ENCODE assay signal across 20 cellular contexts in the genomic region with DNA sequence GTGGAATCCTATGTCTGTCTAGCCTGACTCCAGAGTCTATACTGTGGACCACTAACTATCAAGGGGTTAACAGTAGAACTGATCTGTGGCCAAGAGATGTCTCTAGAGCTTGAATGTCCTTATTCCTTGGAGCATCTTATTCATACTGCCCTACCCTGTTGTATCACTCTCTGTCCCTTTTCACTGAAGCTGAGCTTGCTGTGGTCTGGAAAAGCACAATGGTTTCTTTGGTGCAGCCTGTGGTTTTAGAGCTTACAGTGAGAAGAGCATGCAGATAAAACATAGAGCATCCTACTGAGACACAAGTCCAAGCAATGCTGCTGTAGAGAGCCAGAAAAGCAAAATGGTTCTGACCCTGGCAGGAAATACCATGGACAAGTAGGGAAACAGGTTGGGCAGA.
"Had no signal": no experiment of that assay in that cellular context is flagged by ENCODE, and none has a peak within 500 bp of the region (broad histone marks: within the 10 kb centered on the region; RNA-seq: fewer than 3 reads in every experiment).

No MANE protein-coding gene starts in this region.

- H3K4me1 ChIP-seq: esophagus squamous epithelium, left ventricle myocardium inferior, prostate gland, right atrium auricular region, upper lobe of left lung had no signal

- H3K27me3 ChIP-seq: esophagus squamous epithelium, right atrium auricular region, upper lobe of left lung had no signal

- H3K9me3 Mint-ChIP-seq: activated T-cell treated with anti-CD3 and anti-CD28 coated beads, Interleukin-2, amount 50 U/mL, for 4 hours; T-helper 2 cell treated with Interferon-gamma antibody and Interleukin-4, amounts not matched to agents 5 μg/mL and 100 μg/mL, for 36 hours had no signal

- ATAC-seq: activated T-cell treated with anti-CD3 and anti-CD28 coated beads, Interleukin-2, amount 50 U/mL, for 4 hours had no signal

- H3K27me3 Mint-ChIP-seq: activated B cell treated with CpG ODN at 0.5 μM for 24 hours had no signal

- H3K36me3 ChIP-seq: esophagus squamous epithelium, left ventricle myocardium inferior, prostate gland, right atrium auricular region, upper lobe of left lung had no signal

- H3K9me3 ChIP-seq: esophagus squamous epithelium, left ventricle myocardium inferior, prostate gland, right atrium auricular region, upper lobe of left lung had no signal

- H3K36me3 Mint-ChIP-seq: immature natural killer cell had no signal

- DNase-seq: activated B cell treated with CpG ODN at 0.5 μM for 24 hours; activated CD4-positive, alpha-beta T cell treated with anti-CD3 and anti-CD28 coated beads, Interleukin-2, amount 10 ng/mL, durations not matched to agents 7 days and 5 days; activated effector memory CD4-positive, alpha-beta T cell treated with anti-CD3 and anti-CD28 coated beads, Interleukin-2, amount 50 U/mL, for 16 hours; activated naive CD4-positive, alpha-beta T cell treated with anti-CD3 and anti-CD28 coated beads, Interleukin-2, amount 50 U/mL, for 16 hours; activated T-cell treated with anti-CD3 and anti-CD28 coated beads, Interleukin-2, amount 50 U/mL, for 4 hours; effector memory CD4-positive, alpha-beta T cell; esophagus squamous epithelium; immature natural killer cell; kidney glomerular epithelial cell; left ventricle myocardium inferior; mammary epithelial cell; midbrain; stimulated activated CD4-positive, alpha-beta T cell treated with anti-CD3 and anti-CD28 coated beads, Interleukin-2, amount 100 ng/mL, for 24 hours; upper lobe of left lung had no signal

- H3K4me3 Mint-ChIP-seq: activated B cell treated with CpG ODN at 0.5 μM for 24 hours; activated CD4-positive, alpha-beta T cell treated with anti-CD3 and anti-CD28 coated beads, Interleukin-2, amount 10 ng/mL, durations not matched to agents 7 days and 5 days; activated T-cell treated with anti-CD3 and anti-CD28 coated beads, Interleukin-2, amount 50 U/mL, for 4 hours; dendritic cell treated with granulocyte-macrophage colony-stimulating factor and Interleukin-4, amounts not matched to agents 40 ng/mL and 50 ng/mL, for 4 days; immature natural killer cell; neural crest cell; stimulated activated naive CD8-positive, alpha-beta T cell treated with anti-CD3 and anti-CD28 coated beads, Interleukin-15, Interleukin-2, amounts not matched to agents 100 ng/mL and 50 ng/mL, for 24 hours; T-helper 2 cell treated with Interferon-gamma antibody and Interleukin-4, amounts not matched to agents 5 μg/mL and 100 μg/mL, for 36 hours had no signal

- H3K4me3 ChIP-seq: esophagus squamous epithelium, left ventricle myocardium inferior, prostate gland, right atrium auricular region, upper lobe of left lung had no signal

- H3K27ac ChIP-seq: esophagus squamous epithelium, left ventricle myocardium inferior, prostate gland, right atrium auricular region, upper lobe of left lung had no signal

- H3K27ac Mint-ChIP-seq: activated B cell treated with CpG ODN at 0.5 μM for 24 hours; activated CD4-positive, alpha-beta T cell treated with anti-CD3 and anti-CD28 coated beads, Interleukin-2, amount 10 ng/mL, durations not matched to agents 7 days and 5 days; dendritic cell treated with granulocyte-macrophage colony-stimulating factor and Interleukin-4, amounts not matched to agents 40 ng/mL and 50 ng/mL, for 4 days; immature natural killer cell; stimulated activated naive CD8-positive, alpha-beta T cell treated with anti-CD3 and anti-CD28 coated beads, Interleukin-15, Interleukin-2, amounts not matched to agents 100 ng/mL and 50 ng/mL, for 24 hours; T-helper 2 cell treated with Interferon-gamma antibody and Interleukin-4, amounts not matched to agents 5 μg/mL and 100 μg/mL, for 36 hours had no signal
